ENCODE assay signal across 5 cellular contexts in genomic region chr10:49772944-49773343, GRCh38. TPM values are rescaled to one million over a fixed set of nuclear protein-coding genes. Genes with fewer than 3 reads are reported as not detected.
"Had no signal": no experiment of that assay in that cellular context is flagged by ENCODE, and none has a peak within 500 bp of the region (broad histone marks: within the 10 kb centered on the region; RNA-seq: fewer than 3 reads in every experiment).

No MANE protein-coding gene starts in this region.

RNA-seq across cellular contexts. Expression of gene OGDHL, which starts 10.8 kb away (rescaled TPM):
- total RNA-seq: activated B cell treated with CpG ODN at 0.5 μM for 24 hours; activated CD4-positive, alpha-beta memory T cell treated with anti-CD3 and anti-CD28 coated beads, Interleukin-2, amount 10 ng/mL, durations not matched to agents 7 days and 5 days; activated CD4-positive, alpha-beta T cell treated with anti-CD3 and anti-CD28 coated beads, Interleukin-2, amount 10 ng/mL, durations not matched to agents 7 days and 5 days; T-helper 1 cell treated with Interleukin-12 subunit alpha and Interleukin-12 subunit beta and Interleukin-4 antibody, amounts not matched to agents 30 ng/mL and 1 ng/mL, for 36 hours; T-helper 17 cell had no signal
